Comparison of ENCODE assay signal across 8 cellular contexts in genomic region chr11:68843703-68844312, GRCh38. TPM values are rescaled to one million over a fixed set of nuclear protein-coding genes. Genes with fewer than 3 reads are reported as not detected.
DNase-seq lines count a peak whose midpoint lies in the region; ATAC-seq and TF ChIP-seq lines count a peak whose summit lies in the region.

No MANE protein-coding gene starts in this region.

- 9% methylated on average over 54 of the region's 54 CpGs for WGBS in urinary bladder

- H3K4me1 ChIP-seq in fibroblast of lung (ENCODE audit: control insufficient read depth, extremely low read depth, insufficient read depth, low read length) (peaks cover 8% of the 10 kb centered on the region), osteoblast (ENCODE audit: insufficient read depth, low read length) (peaks cover 29% of the 10 kb centered on the region), urinary bladder (ENCODE audit: insufficient read depth) (no peaks in the 10 kb centered on the region)

- H3K4me3 ChIP-seq in fibroblast of lung (replicated peaks in 1 of 4; ENCODE audit: control extremely low read depth in 1 of 4, insufficient read depth in 1 of 4, low read depth in 3 of 4, low read length in 4 of 4), result peak overlapping the region in 1 of 4 experiments; percentile 61
- H3K4me3 ChIP-seq in osteoblast (ENCODE audit: insufficient read depth, low read length), result peak overlapping the region; percentile 91
- H3K4me3 ChIP-seq in urinary bladder (ENCODE audit: low read depth, low read length), result peak overlapping the region; percentile 32

- peak overlapping the region; percentile 26 for H2AFZ ChIP-seq in fibroblast of lung (ENCODE audit: low read length)
- H2AFZ ChIP-seq in osteoblast (ENCODE audit: low read length), result peak overlapping the region; percentile 90

- H4K20me1 ChIP-seq in fibroblast of lung (ENCODE audit: control insufficient read depth, extremely low read depth, insufficient read depth, low read length) (no peaks in the 10 kb centered on the region), osteoblast (ENCODE audit: insufficient read depth, low read length) (no peaks in the 10 kb centered on the region)

- H3K36me3 ChIP-seq in fibroblast of lung (ENCODE audit: control insufficient read depth, insufficient read depth, low read length), result no peaks in the 10 kb centered on the region
- H3K36me3 ChIP-seq in osteoblast (ENCODE audit: insufficient read depth, low read length), result no peaks in the 10 kb centered on the region
- no peaks in the 10 kb centered on the region for H3K36me3 ChIP-seq in urinary bladder (ENCODE audit: insufficient read depth)

- H3K4me2 ChIP-seq in fibroblast of lung (ENCODE audit: extremely low read depth, insufficient read depth, low read length) (no peak overlapping the region), osteoblast (ENCODE audit: insufficient read depth, low read length) (peak overlapping the region; percentile 80)

- DNase-seq in GM13976 (ENCODE audit: low spot score) (peak; percentile 87), NCI-H82 (lab: John Stamatoyannopoulos, UW) (peak; percentile 68), activated T-cell treated with anti-CD3 and anti-CD28 coated beads for 1 hour (ENCODE audit: low read depth) (peak; percentile 67), fibroblast of lung (ENCODE audit: low read depth in 2 of 2) (peak; percentile 15 to 48), osteoblast (ENCODE audit: insufficient read length, low spot score, missing footprints) (peak; percentile 82)

- H3K79me2 ChIP-seq in fibroblast of lung (ENCODE audit: control insufficient read depth, insufficient read depth, low read length), result peaks cover 12% of the 10 kb centered on the region
- peaks cover 11% of the 10 kb centered on the region for H3K79me2 ChIP-seq in osteoblast (ENCODE audit: insufficient read depth, low read length)

- in situ Hi-C loops in GM13976 (cut with MboI; ENCODE audit: low sequenced_read_pairs, unreplicated experiment), result no loop called here

- H3K9me3 ChIP-seq in fibroblast of lung (ENCODE audit: control insufficient read depth, insufficient read depth, low read depth, low read length) (no peaks in the 10 kb centered on the region), osteoblast (ENCODE audit: low read depth, low read length) (no peaks in the 10 kb centered on the region)

- H3K27ac ChIP-seq in fibroblast of lung (ENCODE audit: insufficient read depth, low read length), result no peak overlapping the region
- H3K27ac ChIP-seq in osteoblast (ENCODE audit: low read depth, low read length), result no peak overlapping the region
- H3K27ac ChIP-seq in urinary bladder (ENCODE audit: low read depth), result no peak overlapping the region

- no peaks in the 10 kb centered on the region for H3K27me3 ChIP-seq in fibroblast of lung (ENCODE audit: control insufficient read depth, insufficient read depth, low read length)
- peaks cover 8% of the 10 kb centered on the region for H3K27me3 ChIP-seq in osteoblast (ENCODE audit: insufficient read depth, low read length)

- ATAC-seq in HG03135 (IDR thresholded peaks at IDR 0.05; ENCODE audit: unreplicated experiment) (peak; percentile 39), HG03442 (IDR thresholded peaks at IDR 0.05; ENCODE audit: unreplicated experiment) (no peak)

- TF ChIP-seq CTCF in GM13976 (IDR thresholded peaks at IDR 0.05; ENCODE audit: borderline replicate concordance, control extremely low read depth, extremely low read depth, insufficient read depth, missing control alignments) (peak; percentile 82), fibroblast of lung (conservative IDR thresholded peaks at IDR 0.05 in 1 of 2, IDR thresholded peaks at IDR 0.05 in 1 of 2; ENCODE audit: low read depth in 1 of 2, low read length in 2 of 2) (no peak), osteoblast (IDR thresholded peaks at IDR 0.05; ENCODE audit: extremely low read depth, low read depth, low read length) (no peak)

- no peak overlapping the region for H3K9ac ChIP-seq in fibroblast of lung (ENCODE audit: insufficient read depth, low read length)

RNA-seq across cellular contexts. Expression of gene CPT1A, which starts 2.1 kb away (rescaled TPM):
- total RNA-seq in fibroblast of lung (33.6 and 45.2 TPM in 2 replicates), osteoblast (29.3 and 30.4 TPM in 2 replicates), urinary bladder (20.4 TPM)
- polyA plus RNA-seq in fibroblast of lung (29.5 and 37.2 TPM in 2 replicates), urinary bladder (24.5 TPM)
- polyA plus RNA-seq in fibroblast of lung (2012), result 32.7 and 40.7 TPM in 2 replicates
- polyA minus RNA-seq in fibroblast of lung (ENCODE audit: low replicate concordance), result 103 and 170 TPM in 2 replicates

RNA-seq across cellular contexts. Expression of gene MRPL21, which starts 59.8 kb away (rescaled TPM):
- 40.1 and 59.9 TPM in 2 replicates for total RNA-seq in fibroblast of lung
- polyA plus RNA-seq in fibroblast of lung, result 31.6 and 72.4 TPM in 2 replicates
- polyA plus RNA-seq in fibroblast of lung (2012), result 58.3 and 95.5 TPM in 2 replicates
- polyA minus RNA-seq in fibroblast of lung (ENCODE audit: low replicate concordance), result 15.2 and 19.5 TPM in 2 replicates
- total RNA-seq in osteoblast, result 45.7 and 51.0 TPM in 2 replicates
- 46.1 TPM for total RNA-seq in urinary bladder
- polyA plus RNA-seq in urinary bladder, result 80.8 TPM

RNA-seq across cellular contexts. Expression of gene IGHMBP2, which starts 59.9 kb away (rescaled TPM):
- total RNA-seq in fibroblast of lung (7.7 and 8.6 TPM in 2 replicates), osteoblast (10.9 and 11.8 TPM in 2 replicates), urinary bladder (9.1 TPM)
- polyA plus RNA-seq in fibroblast of lung (5.2 and 6.9 TPM in 2 replicates), urinary bladder (15.3 TPM)
- polyA plus RNA-seq in fibroblast of lung (2012), result 6.5 and 7.6 TPM in 2 replicates
- polyA minus RNA-seq in fibroblast of lung (ENCODE audit: low replicate concordance), result 24.7 and 35.5 TPM in 2 replicates

Comparison
In these comparisons a context has a peak if more than half of its experiments do, and no peak if none do; other contexts are left out.
1. DNase-seq: peak in every context shown above with its lines; median percentile 87 in GM13976; 82 in osteoblast; 68 in NCI-H82; 67 in activated T-cell treated with anti-CD3 and anti-CD28 coated beads for 1 hour; 32 in fibroblast of lung.